Comparison of ENCODE assay signal across 15 cellular contexts in the genomic region with DNA sequence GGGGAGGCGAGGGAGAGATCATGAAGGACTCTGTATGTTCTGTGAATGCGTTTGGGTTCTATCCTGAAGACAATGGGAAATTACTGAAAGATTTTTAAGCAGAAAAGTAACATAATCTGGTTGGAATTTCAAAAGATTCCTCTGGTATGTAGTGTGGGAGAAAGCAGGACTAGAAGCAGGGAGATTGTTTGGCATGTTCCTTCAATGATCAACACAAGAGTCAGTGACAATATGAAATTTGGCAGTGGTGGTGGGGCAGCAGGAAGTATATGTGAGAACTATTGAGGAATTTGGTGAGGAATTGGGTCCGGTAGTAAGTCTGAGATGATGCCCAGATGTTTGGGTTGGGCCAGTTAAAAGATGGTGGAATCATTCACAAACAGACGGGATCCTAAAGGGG.
"Had no signal": no experiment of that assay in that cellular context is flagged by ENCODE, and none has a peak within 500 bp of the region (broad histone marks: within the 10 kb centered on the region; RNA-seq: fewer than 3 reads in every experiment).

No MANE protein-coding gene starts in this region.

- H3K36me3 ChIP-seq: ascending aorta, sigmoid colon had no signal

- H3K9ac ChIP-seq: parathyroid adenoma had no signal

- DNase-seq: activated CD4-positive, alpha-beta T cell treated with anti-CD3 and anti-CD28 coated beads for 1 hour; activated CD4-positive, alpha-beta T cell treated with anti-CD3 and anti-CD28 coated beads, Interleukin-2, amount 50 U/mL, for 4 hours; activated naive CD4-positive, alpha-beta T cell treated with anti-CD3 and anti-CD28 coated beads for 36 hours; activated naive CD8-positive, alpha-beta T cell treated with anti-CD3 and anti-CD28 coated beads, Interleukin-2, amount 50 U/mL, for 24 hours; activated T-cell treated with anti-CD3 and anti-CD28 coated beads for 4 hours; cortex of kidney; effector CD8-positive, alpha-beta T cell; naive thymus-derived CD4-positive, alpha-beta T cell; sigmoid colon; stimulated activated CD4-positive, alpha-beta T cell treated with anti-CD3 and anti-CD28 coated beads, Interleukin-2, amount 100 ng/mL, for 48 hours; T-cell had no signal

- H3K27me3 ChIP-seq: ascending aorta, sigmoid colon had no signal

- H3K4me3 ChIP-seq: ascending aorta, lung, sigmoid colon had no signal

- H3K27ac ChIP-seq: ascending aorta, parathyroid adenoma, sigmoid colon had no signal

- H3K4me1 ChIP-seq: ascending aorta, parathyroid adenoma had no signal

- ATAC-seq: activated naive CD8-positive, alpha-beta T cell treated with anti-CD3 and anti-CD28 coated beads, Interleukin-2, amount 50 U/mL, for 24 hours; naive thymus-derived CD4-positive, alpha-beta T cell; stimulated activated memory B cell treated with anti-CD40 and anti-IgM and Interleukin-4, amounts not matched to agents 10 μg/mL and 1 μg/mL and 100 μg/mL, for 72 hours; T-cell had no signal

- H3K79me2 ChIP-seq: parathyroid adenoma had no signal
